In the genomic region with DNA sequence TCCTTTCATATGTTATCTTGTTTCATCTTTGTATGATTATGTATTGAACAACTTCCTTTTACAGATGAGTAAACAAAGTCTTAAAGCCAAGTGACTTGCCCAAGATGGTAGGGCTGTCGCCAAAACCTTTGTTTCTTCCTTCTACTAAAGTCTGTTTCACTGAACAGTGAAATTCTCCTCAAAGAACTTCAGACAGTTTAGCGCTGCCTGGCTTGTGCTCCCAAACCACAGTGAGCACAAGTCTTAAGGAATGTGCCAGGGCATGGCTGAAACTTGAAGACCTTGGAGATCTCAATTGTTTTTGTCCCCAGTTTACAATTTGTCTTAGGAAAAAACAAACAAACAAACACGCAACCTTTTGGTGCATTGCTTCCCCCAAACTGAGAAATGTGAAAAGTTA, we compare ENCODE assay signal across 15 cellular contexts.
DNase-seq lines count a peak whose midpoint lies in the region; ATAC-seq and TF ChIP-seq lines count a peak whose summit lies in the region.
"Had no signal": no experiment of that assay in that cellular context is flagged by ENCODE, and none has a peak within 500 bp of the region (broad histone marks: within the 10 kb centered on the region; RNA-seq: fewer than 3 reads in every experiment).

No MANE protein-coding gene starts in this region.

- H3K27me3 Mint-ChIP-seq in neural progenitor cell (ENCODE audit: insufficient read depth, low read depth): peaks cover 5% of the 10 kb centered on the region
- H3K27me3 Mint-ChIP-seq in CD8-positive, alpha-beta memory T cell: peaks cover 0 to 1% of the 10 kb centered on the region in 2 donors
- H3K27me3 Mint-ChIP-seq in activated CD4-positive, alpha-beta T cell treated with anti-CD3 and anti-CD28 coated beads, Interleukin-2, amount 10 ng/mL, durations not matched to agents 24 days and 14 days: peaks cover 5% of the 10 kb centered on the region
- H3K27me3 Mint-ChIP-seq: CD4-positive, alpha-beta T cell had no signal

- H3K4me1 Mint-ChIP-seq in neural progenitor cell: no peaks in the 10 kb centered on the region
- peaks cover 5 to 8% (median 7%) of the 10 kb centered on the region in 3 donors for H3K4me1 Mint-ChIP-seq in CD8-positive, alpha-beta memory T cell
- H3K4me1 Mint-ChIP-seq in activated CD4-positive, alpha-beta T cell treated with anti-CD3 and anti-CD28 coated beads, Interleukin-2, amount 10 ng/mL, durations not matched to agents 24 days and 14 days: no peaks in the 10 kb centered on the region

- CTCF ChIA-PET in CD8-positive, alpha-beta memory T cell (lab: Charles Lee): no interaction called here

- no peak overlapping the region for H3K4me2 ChIP-seq in neural progenitor cell
- H3K4me2 ChIP-seq: GM23338 had no signal

- no peaks in the 10 kb centered on the region for H4K20me1 ChIP-seq in neural progenitor cell (ENCODE audit: low read depth)

- intact Hi-C loops in activated CD4-positive, alpha-beta T cell treated with anti-CD3 and anti-CD28 coated beads, Interleukin-2, amount 10 ng/mL, durations not matched to agents 24 days and 14 days (cut with micrococcal nuclease): no loop called here

- TF ChIP-seq CTCF in neural progenitor cell (IDR thresholded peaks at IDR 0.05): no peak

- no peak overlapping the region for H3K4me3 ChIP-seq in neural progenitor cell
- H3K4me3 ChIP-seq in CD8-positive, alpha-beta memory T cell (ENCODE audit: low read length): no peak overlapping the region
- H3K4me3 ChIP-seq: GM23338 had no signal

- H2AFZ ChIP-seq in neural progenitor cell (replicated peaks): no peak overlapping the region
- H2AFZ ChIP-seq: GM23338 had no signal

- peaks cover 7% of the 10 kb centered on the region for H3K4me1 ChIP-seq in neural progenitor cell
- H3K4me1 ChIP-seq in CD8-positive, alpha-beta memory T cell (ENCODE audit: insufficient read depth, low read length): no peaks in the 10 kb centered on the region

- POLR2A ChIA-PET in CD8-positive, alpha-beta memory T cell (lab: Charles Lee): no interaction called here

- DNase-seq in astrocyte of the hippocampus (ENCODE audit: low read depth, low spot score): peak; percentile 73
- DNase-seq in fibroblast of peridontal ligament (ENCODE audit: extremely low read depth): peak; percentile 15
- DNase-seq in neural progenitor cell (ENCODE audit: low spot score): no peak
- no peak for DNase-seq in cerebellar cortex (ENCODE audit: low spot score)
- no peak for DNase-seq in CD8-positive, alpha-beta memory T cell
- DNase-seq in activated CD4-positive, alpha-beta T cell treated with anti-CD3 and anti-CD28 coated beads, Interleukin-2, amount 10 ng/mL, durations not matched to agents 24 days and 14 days: no peak
- DNase-seq: AML-193; CD4-positive, alpha-beta T cell; DMS153; DMS79; GDM1; HCEC 1CT had no signal

- no peak for ATAC-seq in HG03460 (IDR thresholded peaks at IDR 0.05; ENCODE audit: unreplicated experiment)
- ATAC-seq: GM23338 had no signal

- H3K27ac ChIP-seq in neural progenitor cell: peak overlapping the region; percentile 37
- H3K27ac ChIP-seq in CD8-positive, alpha-beta memory T cell (ENCODE audit: low read depth, low read length): no peak overlapping the region
- H3K27ac ChIP-seq: C4-2B had no signal

- no peaks in the 10 kb centered on the region for H3K27me3 ChIP-seq in neural progenitor cell
- H3K27me3 ChIP-seq in CD8-positive, alpha-beta memory T cell (ENCODE audit: insufficient read depth, low read length, poor library complexity, severe bottlenecking): no peaks in the 10 kb centered on the region

- H3K36me3 Mint-ChIP-seq in neural progenitor cell: peaks cover 6% of the 10 kb centered on the region
- peaks cover 18 to 23% (median 21%) of the 10 kb centered on the region in 3 donors for H3K36me3 Mint-ChIP-seq in CD8-positive, alpha-beta memory T cell
- peaks cover 4% of the 10 kb centered on the region for H3K36me3 Mint-ChIP-seq in activated CD4-positive, alpha-beta T cell treated with anti-CD3 and anti-CD28 coated beads, Interleukin-2, amount 10 ng/mL, durations not matched to agents 24 days and 14 days (ENCODE audit: low read depth)

- H3F3A ChIP-seq in neural progenitor cell (ENCODE audit: low read depth): no peaks in the 10 kb centered on the region

- no peaks in the 10 kb centered on the region for H3K9me3 Mint-ChIP-seq in neural progenitor cell
- no peaks in the 10 kb centered on the region for H3K9me3 Mint-ChIP-seq in CD8-positive, alpha-beta memory T cell
- no peaks in the 10 kb centered on the region for H3K9me3 Mint-ChIP-seq in activated CD4-positive, alpha-beta T cell treated with anti-CD3 and anti-CD28 coated beads, Interleukin-2, amount 10 ng/mL, durations not matched to agents 24 days and 14 days
- H3K9me3 Mint-ChIP-seq: CD4-positive, alpha-beta T cell; GM23338 had no signal

- no peak overlapping the region for H3K9ac ChIP-seq in neural progenitor cell

- no peak overlapping the region for H3K4me3 Mint-ChIP-seq in neural progenitor cell
- H3K4me3 Mint-ChIP-seq in CD8-positive, alpha-beta memory T cell: no peak overlapping the region
- no peak overlapping the region for H3K4me3 Mint-ChIP-seq in activated CD4-positive, alpha-beta T cell treated with anti-CD3 and anti-CD28 coated beads, Interleukin-2, amount 10 ng/mL, durations not matched to agents 24 days and 14 days
- H3K4me3 Mint-ChIP-seq: CD4-positive, alpha-beta T cell; GM23338 had no signal

- no peak overlapping the region for H3K27ac Mint-ChIP-seq in neural progenitor cell
- H3K27ac Mint-ChIP-seq in CD8-positive, alpha-beta memory T cell: no peak overlapping the region
- H3K27ac Mint-ChIP-seq in activated CD4-positive, alpha-beta T cell treated with anti-CD3 and anti-CD28 coated beads, Interleukin-2, amount 10 ng/mL, durations not matched to agents 24 days and 14 days: no peak overlapping the region
- H3K27ac Mint-ChIP-seq: CD4-positive, alpha-beta T cell; GM23338 had no signal

- no peaks in the 10 kb centered on the region for H3K79me2 ChIP-seq in neural progenitor cell (ENCODE audit: low read depth)

- no peaks in the 10 kb centered on the region for H3K36me3 ChIP-seq in neural progenitor cell
- H3K36me3 ChIP-seq in CD8-positive, alpha-beta memory T cell (ENCODE audit: insufficient read depth, low read length): no peaks in the 10 kb centered on the region

- H3K9me3 ChIP-seq in neural progenitor cell (ENCODE audit: low read depth): no peaks in the 10 kb centered on the region
- no peaks in the 10 kb centered on the region for H3K9me3 ChIP-seq in CD8-positive, alpha-beta memory T cell (ENCODE audit: low read length)

Comparison
In these comparisons a context has a peak if more than half of its experiments do, and no peak if none do; other contexts are left out.
1. DNase-seq: peak in astrocyte of the hippocampus (single experiment) and fibroblast of peridontal ligament (single experiment); none in neural progenitor cell (single experiment), cerebellar cortex (single experiment), CD8-positive, alpha-beta memory T cell (0 of 5) and activated CD4-positive, alpha-beta T cell treated with anti-CD3 and anti-CD28 coated beads, Interleukin-2, amount 10 ng/mL, durations not matched to agents 24 days and 14 days (single experiment).